21 cellular contexts compared by ENCODE assay signal in genomic region chr2:234991290-234991689, GRCh38. TPM values are rescaled to one million over a fixed set of nuclear protein-coding genes. Genes with fewer than 3 reads are reported as not detected.
DNase-seq lines count a peak whose midpoint lies in the region; ATAC-seq and TF ChIP-seq lines count a peak whose summit lies in the region.
"Had no signal": no experiment of that assay in that cellular context is flagged by ENCODE, and none has a peak within 500 bp of the region (broad histone marks: within the 10 kb centered on the region; RNA-seq: fewer than 3 reads in every experiment).

No MANE protein-coding gene starts in this region.

- H3K36me3 Mint-ChIP-seq in activated T-cell treated with anti-CD3 and anti-CD28 coated beads, Interleukin-2, amount 50 U/mL, for 24 hours (ENCODE audit: low read depth) = no peaks in the 10 kb centered on the region

- H3K9me3 ChIP-seq in GM23248 (ENCODE audit: low read depth) (no peaks in the 10 kb centered on the region), adipocyte (ENCODE audit: control insufficient read depth, low read length) (no peaks in the 10 kb centered on the region), ascending aorta (no peaks in the 10 kb centered on the region)
- H3K9me3 ChIP-seq: BLaER1, MG63 had no signal

- H4K20me1 ChIP-seq in GM23248 (ENCODE audit: insufficient read depth) = peaks cover 11% of the 10 kb centered on the region; the same call in 1 of the 2 replicates
- H4K20me1 ChIP-seq: BLaER1 had no signal

- ATAC-seq in sciatic nerve = peak; percentile 35
- ATAC-seq: GM12878, HCT116 had no signal

- TF ChIP-seq CTCF in AG10803 (conservative IDR thresholded peaks at IDR 0.05; ENCODE audit: low read length) = no peak
- TF ChIP-seq CTCF in ascending aorta (IDR thresholded peaks at IDR 0.05) = no peak

- H3K9me2 ChIP-seq in GM23248 (ENCODE audit: insufficient read depth) = no peaks in the 10 kb centered on the region

- no peak overlapping the region for H3K27ac ChIP-seq in GM23248
- H3K27ac ChIP-seq in ascending aorta = no peak overlapping the region
- H3K27ac ChIP-seq: BLaER1, SK-N-MC had no signal

- 31 to 37% methylated on average over 5 of the region's 5 CpGs for WGBS in GM23248 (ENCODE audit: low coverage in 1 of 2, low lambda C conversion rate in 2 of 2, missing lambda C conversion rate in 2 of 2), 2 experiments

- H3K36me3 ChIP-seq in GM23248 (ENCODE audit: low read depth) = peaks cover 9% of the 10 kb centered on the region; the same call in 1 of the 2 replicates
- peaks cover 14% of the 10 kb centered on the region for H3K36me3 ChIP-seq in adipocyte (ENCODE audit: control insufficient read depth, insufficient read depth, low read length, severe bottlenecking)
- H3K36me3 ChIP-seq in ascending aorta = no peaks in the 10 kb centered on the region
- H3K36me3 ChIP-seq: BLaER1 had no signal

- H3K4me1 ChIP-seq in GM23248 (ENCODE audit: insufficient read depth) (peaks cover 19% of the 10 kb centered on the region), adipocyte (ENCODE audit: control insufficient read depth, insufficient read depth, low read length) (peaks cover 18% of the 10 kb centered on the region), ascending aorta (peaks cover 6 to 52% of the 10 kb centered on the region in 2 donors)

- intact Hi-C loops in sciatic nerve (cut with DNase I) = no loop called here
- intact Hi-C loops in ascending aorta (cut with DNase I) = loop anchor here (10.0 kb wide), 1 partner anchor 106 kb away; no protein-coding TSS in a partner anchor

- no peaks in the 10 kb centered on the region for H3K27me3 ChIP-seq in GM23248 (replicated peaks; ENCODE audit: insufficient read depth)
- no peaks in the 10 kb centered on the region for H3K27me3 ChIP-seq in adipocyte (replicated peaks; ENCODE audit: control insufficient read depth, insufficient read depth, low read length)
- H3K27me3 ChIP-seq in ascending aorta = no peaks in the 10 kb centered on the region
- H3K27me3 ChIP-seq: BLaER1, MG63 had no signal

- peaks cover 32% of the 10 kb centered on the region for H3F3A ChIP-seq in GM23248 (ENCODE audit: insufficient read depth)

- H3K79me2 ChIP-seq in GM23248 (ENCODE audit: insufficient read depth) = peaks cover 100% of the 10 kb centered on the region

- peak; percentile 50 for DNase-seq in AG10803 (ENCODE audit: low read depth)
- peak; percentile 37 for DNase-seq in GM23248
- no peak for DNase-seq in adipocyte (ENCODE audit: low read depth)
- DNase-seq in sciatic nerve (ENCODE audit: low spot score) = no peak
- no peak for DNase-seq in 8988T
- DNase-seq in activated T-cell treated with anti-CD3 and anti-CD28 coated beads, Interleukin-2, amount 50 U/mL, for 24 hours = no peak
- no peak for DNase-seq in ascending aorta (ENCODE audit: low spot score in 2 of 2)
- no peak for DNase-seq in amniotic stem cell (lab: John Stamatoyannopoulos, UW)
- DNase-seq: CD4-positive, alpha-beta T cell; COR-L47; DMS53; KG1; MG63; NCI-H2029 treated with DMSO at 0.1 percent for 48 hours; NCI-H446 treated with DMSO at 0.1 percent for 48 hours; NCI-H526 treated with DMSO at 0.1 percent for 48 hours; SIG-M5 had no signal

- H3K27ac Mint-ChIP-seq in activated T-cell treated with anti-CD3 and anti-CD28 coated beads, Interleukin-2, amount 50 U/mL, for 24 hours = no peak overlapping the region
- H3K27ac Mint-ChIP-seq: CD4-positive, alpha-beta T cell had no signal

- peaks cover 17% of the 10 kb centered on the region for H3K27me3 Mint-ChIP-seq in activated T-cell treated with anti-CD3 and anti-CD28 coated beads, Interleukin-2, amount 50 U/mL, for 24 hours

- H3K9ac ChIP-seq in GM23248 = no peak overlapping the region
- peak overlapping the region; percentile 9 for H3K9ac ChIP-seq in adipocyte (ENCODE audit: low read length)
- H3K9ac ChIP-seq: BLaER1 had no signal

- no peak overlapping the region for H3K4me3 Mint-ChIP-seq in activated T-cell treated with anti-CD3 and anti-CD28 coated beads, Interleukin-2, amount 50 U/mL, for 24 hours
- H3K4me3 Mint-ChIP-seq: CD4-positive, alpha-beta T cell had no signal

- H3K4me2 ChIP-seq in GM23248 (ENCODE audit: unreplicated experiment) = no peak overlapping the region
- H3K4me2 ChIP-seq: BLaER1 had no signal

- H3K4me3 ChIP-seq in AG10803 (ENCODE audit: low read length) = no peak overlapping the region
- no peak overlapping the region for H3K4me3 ChIP-seq in GM23248
- H3K4me3 ChIP-seq in adipocyte (ENCODE audit: low read length) = no peak overlapping the region
- no peak overlapping the region for H3K4me3 ChIP-seq in ascending aorta
- H3K4me3 ChIP-seq: BLaER1, GM12878, MG63, SK-N-MC had no signal

- in situ Hi-C loops in GM23248 (cut with MboI) = no loop called here

- no peaks in the 10 kb centered on the region for H3K4me1 Mint-ChIP-seq in activated T-cell treated with anti-CD3 and anti-CD28 coated beads, Interleukin-2, amount 50 U/mL, for 24 hours (ENCODE audit: low read depth)

- no peaks in the 10 kb centered on the region for H3K9me3 Mint-ChIP-seq in activated T-cell treated with anti-CD3 and anti-CD28 coated beads, Interleukin-2, amount 50 U/mL, for 24 hours
- H3K9me3 Mint-ChIP-seq: CD4-positive, alpha-beta T cell had no signal

- H2AFZ ChIP-seq in GM23248 = no peak overlapping the region

RNA-seq across cellular contexts. Expression of gene SH3BP4, which starts 39.5 kb away (rescaled TPM):
- total RNA-seq in GM23248 (2014; rRNA removed; shearing (Covaris generic)) = 96.0 and 100 TPM in 2 replicates
- polyA plus RNA-seq in GM23248 (2016; fragmentation: Nextera tagmentation; extraction: Ambion mirVana) = 59.3 and 59.5 TPM in 2 replicates
- total RNA-seq in sciatic nerve (26.7 TPM), ascending aorta (36.7 TPM)

Comparison
In these comparisons a context has a peak if more than half of its experiments do, and no peak if none do; other contexts are left out.
1. DNase-seq: peak in AG10803 (single experiment) and GM23248 (single experiment); none in adipocyte (single experiment), sciatic nerve (single experiment), 8988T (single experiment), activated T-cell treated with anti-CD3 and anti-CD28 coated beads, Interleukin-2, amount 50 U/mL, for 24 hours (single experiment), ascending aorta (0 of 2) and amniotic stem cell (single experiment).